In the genomic region with DNA sequence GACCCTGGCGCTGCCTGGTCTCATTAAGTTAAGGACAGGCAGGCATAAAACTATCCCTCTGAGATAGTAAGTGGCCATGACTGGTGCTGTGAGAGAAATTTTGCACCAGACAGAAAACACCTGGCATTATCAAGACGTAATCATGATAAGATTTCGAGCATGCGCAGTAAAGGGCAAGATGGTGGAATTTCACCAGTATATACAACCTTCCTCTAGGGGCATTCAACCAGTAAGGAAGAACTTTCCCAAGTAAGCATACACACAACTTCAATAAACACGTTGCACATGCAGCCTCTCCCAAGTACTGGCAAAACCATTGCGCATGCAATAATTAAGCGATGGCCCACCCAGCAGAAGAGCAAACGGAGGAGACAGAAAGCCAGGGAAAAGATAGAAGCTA, we compare ENCODE assay signal across 26 cellular contexts.
DNase-seq lines count a peak whose midpoint lies in the region; ATAC-seq and TF ChIP-seq lines count a peak whose summit lies in the region.
"Had no signal": no experiment of that assay in that cellular context is flagged by ENCODE, and none has a peak within 500 bp of the region (broad histone marks: within the 10 kb centered on the region; RNA-seq: fewer than 3 reads in every experiment).

No MANE protein-coding gene starts in this region.

- TF ChIP-seq CTCF in SK-N-SH (IDR thresholded peaks at IDR 0.05): peak; percentile 22; the same call in 1 of the 2 replicates
- TF ChIP-seq CTCF in endodermal cell (conservative IDR thresholded peaks at IDR 0.05): peak; percentile 26

- H3K4me3 Mint-ChIP-seq in endodermal cell: no peak overlapping the region
- H3K4me3 Mint-ChIP-seq: B cell; CD14-positive monocyte; CD8-positive, alpha-beta memory T cell had no signal

- H3K4me3 ChIP-seq in SK-N-SH (ENCODE audit: low read depth in 2 of 2, low read length in 1 of 2) (peak overlapping the region in 1 of 2 experiments; percentile 15; a peak in 1 of 4 replicates), endodermal cell (ENCODE audit: low read length) (no peak overlapping the region)
- H3K4me3 ChIP-seq: SK-N-MC had no signal

- CTCF ChIA-PET in SK-N-SH (lab: Yijun Ruan, JAX): interaction anchor here (0.7 kb wide), 2 partner anchors 14 to 996 kb away, joined by 3 read pairs; no protein-coding TSS in a partner anchor

- H3K4me1 ChIP-seq in SK-N-SH (ENCODE audit: control insufficient read depth in 1 of 2, insufficient read depth in 2 of 2, low read depth in 1 of 2, low read length in 1 of 2): no peaks in the 10 kb centered on the region
- no peaks in the 10 kb centered on the region for H3K4me1 ChIP-seq in endodermal cell (ENCODE audit: control insufficient read depth, insufficient read depth, low read length)

- H3K36me3 ChIP-seq in SK-N-SH (replicated peaks in 1 of 2; ENCODE audit: control insufficient read depth in 1 of 2, insufficient read depth in 2 of 2, low read length in 1 of 2) (no peaks in the 10 kb centered on the region), endodermal cell (ENCODE audit: control insufficient read depth, insufficient read depth, low read length) (no peaks in the 10 kb centered on the region)

- in situ Hi-C loops in SK-MEL-5 (cut with HindIII; ENCODE audit: low pct_unique_long_range_greater_than_20kb, low sequenced_read_pairs): no loop called here

- no peaks in the 10 kb centered on the region for H3K9me3 ChIP-seq in SK-N-SH
- no peaks in the 10 kb centered on the region for H3K9me3 ChIP-seq in endodermal cell (ENCODE audit: control insufficient read depth, low read length)

- H3K27me3 ChIP-seq in SK-N-SH (ENCODE audit: insufficient read depth): no peaks in the 10 kb centered on the region
- H3K27me3 ChIP-seq in endodermal cell (ENCODE audit: control insufficient read depth, insufficient read depth, low read length, poor library complexity, severe bottlenecking): no peaks in the 10 kb centered on the region

- no peaks in the 10 kb centered on the region for H3F3A ChIP-seq in SK-N-SH (replicated peaks; ENCODE audit: insufficient read depth)

- H3K9me3 Mint-ChIP-seq in endodermal cell: no peaks in the 10 kb centered on the region

- no peaks in the 10 kb centered on the region for H3K4me1 Mint-ChIP-seq in endodermal cell
- H3K4me1 Mint-ChIP-seq: B cell; CD14-positive monocyte; CD8-positive, alpha-beta memory T cell had no signal

- no peak overlapping the region for H3K27ac Mint-ChIP-seq in endodermal cell
- H3K27ac Mint-ChIP-seq: B cell; CD14-positive monocyte; CD8-positive, alpha-beta memory T cell had no signal

- no peaks in the 10 kb centered on the region for H3K79me2 ChIP-seq in SK-N-SH (ENCODE audit: insufficient read depth)

- TF ChIP-seq RAD21 in SK-N-SH (IDR thresholded peaks at IDR 0.05; ENCODE audit: low read length): no peak

- H2AFZ ChIP-seq in SK-N-SH (ENCODE audit: low read depth): no peak overlapping the region

- ATAC-seq in SK-N-SH treated with all-trans-retinoic acid at 6 μM for 48 hours: no peak
- ATAC-seq: HCT116, HepG2, Panc1 had no signal

- no peaks in the 10 kb centered on the region for H3K9me2 ChIP-seq in SK-N-SH

- TF ChIP-seq EP300 in SK-N-SH (IDR thresholded peaks at IDR 0.05; ENCODE audit: borderline replicate concordance in 1 of 2, low read depth in 1 of 2, low read length in 1 of 2): no peak

- peak; percentile 9 for DNase-seq in SK-N-SH
- DNase-seq in SK-MEL-5 (ENCODE audit: low read depth, low spot score): peak; percentile 58
- DNase-seq in endodermal cell: no peak
- no peak for DNase-seq in activated naive CD4-positive, alpha-beta T cell treated with anti-CD3 and anti-CD28 coated beads, Interleukin-2, amount 50 U/mL, for 16 hours
- no peak for DNase-seq in NOMO-1 treated with dmso at 0.1 percent for 144 hours (lab: John Stamatoyannopoulos, UW; ENCODE audit: unreplicated experiment)
- DNase-seq in head of caudate nucleus: no peak
- DNase-seq: Calu3; CD8-positive, alpha-beta memory T cell; DMS79 treated with DMSO at 0.1 percent for 48 hours; GF-D8; Karpas-422; NCI-H1092 treated with DMSO at 0.1 percent for 48 hours; NCI-H1436; NCI-H2029 treated with DMSO at 0.1 percent for 48 hours; NCI-H526; NCI-H82; SHP77; T-helper 2 cell had no signal

- H3K9ac ChIP-seq in SK-N-SH: no peak overlapping the region
- no peak overlapping the region for H3K9ac ChIP-seq in endodermal cell (ENCODE audit: extremely low read depth, low read length, poor library complexity, severe bottlenecking)

- POLR2A ChIA-PET in SK-N-SH (lab: Yijun Ruan, JAX): no interaction called here

- H4K20me1 ChIP-seq in SK-N-SH (ENCODE audit: insufficient read depth): no peaks in the 10 kb centered on the region

- no peaks in the 10 kb centered on the region for H3K36me3 Mint-ChIP-seq in endodermal cell (ENCODE audit: low read depth)
- H3K36me3 Mint-ChIP-seq: CD14-positive monocyte; CD8-positive, alpha-beta memory T cell had no signal

- H3K27ac ChIP-seq in SK-N-SH (ENCODE audit: low read depth in 2 of 2, low read length in 1 of 2): no peak overlapping the region
- no peak overlapping the region for H3K27ac ChIP-seq in endodermal cell (ENCODE audit: low read depth, low read length)
- H3K27ac ChIP-seq: RWPE1, SK-N-MC had no signal

- WGBS in SK-N-SH (ENCODE audit: low lambda C conversion rate): 22% methylated on average over 8 of the region's 8 CpGs
- 92 to 94% methylated on average over 3 to 8 of the region's 8 CpGs for WGBS in endodermal cell (ENCODE audit: insufficient coverage in 1 of 2, insufficient read length in 1 of 2), 2 experiments

- no peak overlapping the region for H3K4me2 ChIP-seq in SK-N-SH

- intact Hi-C loops in head of caudate nucleus (cut with DNase I): no loop called here

- H3K27me3 Mint-ChIP-seq in endodermal cell (ENCODE audit: insufficient read depth): no peaks in the 10 kb centered on the region
- H3K27me3 Mint-ChIP-seq: B cell; CD8-positive, alpha-beta memory T cell had no signal

TF ChIP-seq in SK-N-SH, 30 proteins besides CTCF, POLR2A, EP300 and RAD21 (continues in another document):
- no peak for TF ChIP-seq USF1 (IDR thresholded peaks at IDR 0.05; ENCODE audit: borderline replicate concordance, low read depth)
- TF ChIP-seq, protein P1, sequence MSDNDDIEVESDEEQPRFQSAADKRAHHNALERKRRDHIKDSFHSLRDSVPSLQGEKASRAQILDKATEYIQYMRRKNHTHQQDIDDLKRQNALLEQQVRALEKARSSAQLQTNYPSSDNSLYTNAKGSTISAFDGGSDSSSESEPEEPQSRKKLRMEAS (IDR thresholded peaks at IDR 0.05; ENCODE audit: low read depth): no peak
- TF ChIP-seq FOXJ3 (CRISPR knock-in tag; IDR thresholded peaks at IDR 0.05): no peak
- no peak for TF ChIP-seq CHD2 (IDR thresholded peaks at IDR 0.05; ENCODE audit: low read length, partially characterized antibody)
- TF ChIP-seq YY1 (IDR thresholded peaks at IDR 0.05; ENCODE audit: low read depth): no peak
- no peak for TF ChIP-seq RXRA (IDR thresholded peaks at IDR 0.05; ENCODE audit: borderline replicate concordance, low read depth)
- no peak for TF ChIP-seq JUND (IDR thresholded peaks at IDR 0.05)
- no peak for TF ChIP-seq ELF1 (IDR thresholded peaks at IDR 0.05)
- TF ChIP-seq TCF12 (IDR thresholded peaks at IDR 0.05): no peak
- TF ChIP-seq, protein P2, sequence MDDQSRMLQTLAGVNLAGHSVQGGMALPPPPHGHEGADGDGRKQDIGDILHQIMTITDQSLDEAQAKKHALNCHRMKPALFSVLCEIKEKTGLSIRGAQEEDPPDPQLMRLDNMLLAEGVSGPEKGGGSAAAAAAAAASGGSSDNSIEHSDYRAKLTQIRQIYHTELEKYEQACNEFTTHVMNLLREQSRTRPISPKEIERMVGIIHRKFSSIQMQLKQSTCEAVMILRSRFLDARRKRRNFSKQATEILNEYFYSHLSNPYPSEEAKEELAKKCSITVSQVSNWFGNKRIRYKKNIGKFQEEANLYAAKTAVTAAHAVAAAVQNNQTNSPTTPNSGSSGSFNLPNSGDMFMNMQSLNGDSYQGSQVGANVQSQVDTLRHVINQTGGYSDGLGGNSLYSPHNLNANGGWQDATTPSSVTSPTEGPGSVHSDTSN (IDR thresholded peaks at IDR 0.05): no peak

TF ChIP-seq in SK-N-SH treated with all-trans-retinoic acid at 6 μM for 48 hours, 23 proteins besides CTCF, POLR2A, EP300 and RAD21:
- no peak for TF ChIP-seq PPARA (CRISPR knock-in tag; IDR thresholded peaks at IDR 0.05; ENCODE audit: borderline replicate concordance)
- TF ChIP-seq TCF4 (CRISPR knock-in tag; IDR thresholded peaks at IDR 0.05; ENCODE audit: borderline replicate concordance): no peak
- no peak for TF ChIP-seq ESRRG (CRISPR knock-in tag; IDR thresholded peaks at IDR 0.05)

Comparison
In these comparisons a context has a peak if more than half of its experiments do, and no peak if none do; other contexts are left out.
1. DNase-seq: peak in SK-N-SH (single experiment) and SK-MEL-5 (single experiment); none in endodermal cell (single experiment), activated naive CD4-positive, alpha-beta T cell treated with anti-CD3 and anti-CD28 coated beads, Interleukin-2, amount 50 U/mL, for 16 hours (single experiment), NOMO-1 treated with dmso at 0.1 percent for 144 hours (single experiment) and head of caudate nucleus (0 of 42).